ENCODE assay signal across 1 cellular context in the genomic region with DNA sequence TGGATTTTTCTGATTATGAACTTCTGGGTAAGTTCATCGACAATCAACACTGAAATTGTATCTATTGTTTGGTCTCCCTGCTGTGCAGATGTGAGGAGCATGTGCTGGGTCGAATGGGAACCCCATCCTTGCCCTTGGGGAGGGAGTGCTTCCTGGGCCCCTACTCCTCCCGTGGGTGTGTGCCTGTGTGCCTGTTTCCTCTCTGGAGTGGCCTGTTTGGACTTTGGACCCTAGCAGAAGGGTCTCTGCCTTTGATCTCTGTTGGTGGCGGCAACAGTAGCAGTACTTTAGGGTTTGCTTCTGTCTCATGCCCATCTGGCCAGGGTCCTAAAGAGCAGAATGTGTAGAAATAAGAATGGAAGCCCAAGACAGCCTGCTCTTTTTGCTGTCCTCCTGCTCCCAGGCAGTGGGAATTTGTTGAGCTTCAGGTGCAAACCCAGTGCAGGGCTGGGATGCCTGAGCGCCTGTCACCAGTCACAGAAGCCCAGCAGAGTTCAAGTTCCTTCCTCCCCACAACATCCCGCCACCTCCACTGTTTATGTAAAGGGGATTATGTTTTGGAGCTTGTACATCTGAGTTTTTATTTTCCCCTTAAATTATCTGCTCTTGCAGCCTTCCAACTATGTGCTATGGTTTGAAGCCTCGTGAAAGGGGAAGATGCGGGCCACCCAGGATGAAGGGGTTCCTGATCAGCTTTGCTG.
TF ChIP-seq lines count a peak whose summit lies in the region.

No MANE protein-coding gene starts in this region.

TF ChIP-seq in HCT116, 20 proteins besides CTCF, POLR2A, EP300 and RAD21:
- TF ChIP-seq, protein P1, sequence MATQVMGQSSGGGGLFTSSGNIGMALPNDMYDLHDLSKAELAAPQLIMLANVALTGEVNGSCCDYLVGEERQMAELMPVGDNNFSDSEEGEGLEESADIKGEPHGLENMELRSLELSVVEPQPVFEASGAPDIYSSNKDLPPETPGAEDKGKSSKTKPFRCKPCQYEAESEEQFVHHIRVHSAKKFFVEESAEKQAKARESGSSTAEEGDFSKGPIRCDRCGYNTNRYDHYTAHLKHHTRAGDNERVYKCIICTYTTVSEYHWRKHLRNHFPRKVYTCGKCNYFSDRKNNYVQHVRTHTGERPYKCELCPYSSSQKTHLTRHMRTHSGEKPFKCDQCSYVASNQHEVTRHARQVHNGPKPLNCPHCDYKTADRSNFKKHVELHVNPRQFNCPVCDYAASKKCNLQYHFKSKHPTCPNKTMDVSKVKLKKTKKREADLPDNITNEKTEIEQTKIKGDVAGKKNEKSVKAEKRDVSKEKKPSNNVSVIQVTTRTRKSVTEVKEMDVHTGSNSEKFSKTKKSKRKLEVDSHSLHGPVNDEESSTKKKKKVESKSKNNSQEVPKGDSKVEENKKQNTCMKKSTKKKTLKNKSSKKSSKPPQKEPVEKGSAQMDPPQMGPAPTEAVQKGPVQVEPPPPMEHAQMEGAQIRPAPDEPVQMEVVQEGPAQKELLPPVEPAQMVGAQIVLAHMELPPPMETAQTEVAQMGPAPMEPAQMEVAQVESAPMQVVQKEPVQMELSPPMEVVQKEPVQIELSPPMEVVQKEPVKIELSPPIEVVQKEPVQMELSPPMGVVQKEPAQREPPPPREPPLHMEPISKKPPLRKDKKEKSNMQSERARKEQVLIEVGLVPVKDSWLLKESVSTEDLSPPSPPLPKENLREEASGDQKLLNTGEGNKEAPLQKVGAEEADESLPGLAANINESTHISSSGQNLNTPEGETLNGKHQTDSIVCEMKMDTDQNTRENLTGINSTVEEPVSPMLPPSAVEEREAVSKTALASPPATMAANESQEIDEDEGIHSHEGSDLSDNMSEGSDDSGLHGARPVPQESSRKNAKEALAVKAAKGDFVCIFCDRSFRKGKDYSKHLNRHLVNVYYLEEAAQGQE (IDR thresholded peaks at IDR 0.05; ENCODE audit: low read depth) = no peak
- TF ChIP-seq EZH2 (IDR thresholded peaks at IDR 0.05) (no peak), ATF3 (IDR thresholded peaks at IDR 0.05) (no peak)
